In genomic region chr9:21680590-21680989, GRCh38 we compare ENCODE assay signal across 19 cellular contexts.
"Had no signal": no experiment of that assay in that cellular context is flagged by ENCODE, and none has a peak within 500 bp of the region (broad histone marks: within the 10 kb centered on the region; RNA-seq: fewer than 3 reads in every experiment).

No MANE protein-coding gene starts in this region.

- H3K27me3 Mint-ChIP-seq: activated naive CD8-positive, alpha-beta T cell treated with anti-CD3 and anti-CD28 coated beads for 36 hours had no signal

- H3K4me1 ChIP-seq: heart left ventricle, lower lobe of right lung, right lobe of liver, testis had no signal

- H3K4me3 ChIP-seq: dorsolateral prefrontal cortex, esophagus muscularis mucosa, heart left ventricle, lower lobe of right lung, ovary, right lobe of liver, stomach, testis, upper lobe of left lung had no signal

- H3K9me3 Mint-ChIP-seq: activated B cell treated with CpG ODN at 0.5 μM for 24 hours; activated CD8-positive, alpha-beta T cell treated with anti-CD3 and anti-CD28 coated beads for 36 hours; activated naive CD8-positive, alpha-beta T cell treated with anti-CD3 and anti-CD28 coated beads for 36 hours; activated T-cell treated with anti-CD3 and anti-CD28 coated beads, Interleukin-2, amount 50 U/mL, for 4 hours; neural crest cell; T-helper 1 cell treated with Interleukin-12 subunit alpha and Interleukin-12 subunit beta and Interleukin-4 antibody, amounts not matched to agents 30 μg/mL and 1 μg/mL, for 36 hours had no signal

- H3K4me3 Mint-ChIP-seq: activated B cell treated with CpG ODN at 0.5 μM for 24 hours; activated CD8-positive, alpha-beta T cell treated with anti-CD3 and anti-CD28 coated beads for 36 hours; activated naive CD8-positive, alpha-beta T cell treated with anti-CD3 and anti-CD28 coated beads for 36 hours; activated T-cell treated with anti-CD3 and anti-CD28 coated beads, Interleukin-2, amount 50 U/mL, for 4 hours; neural crest cell; T-helper 1 cell treated with Interleukin-12 subunit alpha and Interleukin-12 subunit beta and Interleukin-4 antibody, amounts not matched to agents 30 μg/mL and 1 μg/mL, for 36 hours had no signal

- H3K36me3 ChIP-seq: esophagus muscularis mucosa, heart left ventricle, lower lobe of right lung, ovary, right lobe of liver, stomach, upper lobe of left lung had no signal

- H3K27ac Mint-ChIP-seq: activated B cell treated with CpG ODN at 0.5 μM for 24 hours; activated CD8-positive, alpha-beta T cell treated with anti-CD3 and anti-CD28 coated beads for 36 hours; activated naive CD8-positive, alpha-beta T cell treated with anti-CD3 and anti-CD28 coated beads for 36 hours; T-helper 1 cell treated with Interleukin-12 subunit alpha and Interleukin-12 subunit beta and Interleukin-4 antibody, amounts not matched to agents 30 μg/mL and 1 μg/mL, for 36 hours had no signal

- H3K36me3 Mint-ChIP-seq: activated naive CD8-positive, alpha-beta T cell treated with anti-CD3 and anti-CD28 coated beads for 36 hours had no signal

- H3K4me1 Mint-ChIP-seq: activated B cell treated with CpG ODN at 0.5 μM for 24 hours had no signal

- DNase-seq: activated B cell treated with CpG ODN at 0.5 μM for 24 hours; activated CD4-positive, alpha-beta T cell treated with anti-CD3 and anti-CD28 coated beads for 48 hours; activated CD8-positive, alpha-beta T cell treated with anti-CD3 and anti-CD28 coated beads for 36 hours; activated gamma-delta T cell; activated naive CD8-positive, alpha-beta T cell treated with anti-CD3 and anti-CD28 coated beads for 36 hours; activated T-cell treated with anti-CD3 and anti-CD28 coated beads, Interleukin-2, amount 50 U/mL, for 4 hours; dorsolateral prefrontal cortex; heart left ventricle; left colon; lower lobe of right lung; ovary; right lobe of liver; stimulated activated CD4-positive, alpha-beta T cell treated with anti-CD3 and anti-CD28 coated beads, Interleukin-2, amount 100 ng/mL, for 24 hours; stomach; testis; upper lobe of left lung had no signal

- H3K27ac ChIP-seq: dorsolateral prefrontal cortex, esophagus muscularis mucosa, heart left ventricle, lower lobe of right lung, ovary, right lobe of liver, stomach, testis, upper lobe of left lung had no signal

- H3K27me3 ChIP-seq: dorsolateral prefrontal cortex, esophagus muscularis mucosa, ovary, right lobe of liver, stomach, testis, upper lobe of left lung had no signal

- H3K9me3 ChIP-seq: esophagus muscularis mucosa, heart left ventricle, lower lobe of right lung, ovary, right lobe of liver, stomach, testis, upper lobe of left lung had no signal

- ATAC-seq: activated CD8-positive, alpha-beta T cell treated with anti-CD3 and anti-CD28 coated beads for 36 hours; activated T-cell treated with anti-CD3 and anti-CD28 coated beads, Interleukin-2, amount 50 U/mL, for 4 hours; heart left ventricle; left colon; lower lobe of right lung; right lobe of liver had no signal
